Comparison of ENCODE assay signal across 8 cellular contexts in the genomic region with DNA sequence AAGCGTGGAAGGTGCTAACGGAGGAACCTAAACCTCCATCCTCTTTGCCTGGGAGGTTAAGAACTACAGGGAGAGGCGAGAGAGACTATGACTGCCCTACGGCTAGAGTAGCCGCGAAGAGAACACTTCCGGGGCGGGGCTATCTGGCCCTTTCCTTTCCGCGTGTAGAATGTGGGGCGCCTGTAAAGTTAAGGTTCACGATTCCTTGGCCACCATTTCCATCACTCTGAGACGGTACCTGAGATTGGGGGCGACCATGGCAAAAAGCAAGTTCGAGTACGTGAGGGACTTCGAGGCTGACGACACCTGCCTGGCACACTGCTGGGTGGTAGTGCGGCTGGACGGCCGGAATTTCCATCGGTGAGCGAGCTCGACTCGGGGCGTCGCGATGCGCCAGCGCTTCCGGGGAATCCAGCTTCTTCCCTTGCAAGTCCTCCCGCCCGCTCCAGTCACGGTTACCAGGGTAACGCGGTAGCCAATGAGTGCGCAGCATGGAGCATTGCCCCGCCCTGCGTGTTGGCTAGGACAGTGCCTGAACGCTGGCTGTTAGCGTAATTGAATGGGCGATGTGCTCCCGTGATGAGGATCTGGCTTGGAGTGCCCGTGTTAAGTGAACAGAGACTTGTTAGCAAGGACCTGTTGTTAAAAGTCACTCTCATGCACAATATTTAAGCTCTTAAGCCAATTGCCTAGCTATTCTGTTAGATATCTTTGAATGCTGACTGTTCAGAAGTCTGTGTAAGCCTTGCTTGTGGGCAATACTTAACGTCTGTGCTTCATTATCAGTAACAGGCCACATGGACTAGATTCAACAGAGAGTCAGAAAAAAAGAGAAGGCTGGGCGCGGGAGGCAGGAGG.
A peak's percentile ranks its signal among the peaks of the same experiment; 100 is the strongest.
DNase-seq lines count a peak whose midpoint lies in the region; ATAC-seq and TF ChIP-seq lines count a peak whose summit lies in the region.

A gene (plus strand): TSS at position 149 of the 858 bp plus-strand sequence. CDS start 21 bp downstream, at position 170.

- ATAC-seq in GM19035 (IDR thresholded peaks at IDR 0.05; ENCODE audit: unreplicated experiment) (peak; percentile 93), HG03354 (IDR thresholded peaks at IDR 0.05; ENCODE audit: poor library complexity, severe bottlenecking, unreplicated experiment) (peak; percentile 96)
- ATAC-seq in activated CD4-positive, CD25-positive, alpha-beta regulatory T cell treated with anti-CD3 and anti-CD28 coated beads, Interleukin-2, amount 50 U/mL, for 24 hours: peak; percentile 96

- DNase-seq in AG09319 (ENCODE audit: extremely low read depth, low read depth): peak; percentile 93
- peak; percentile 89 for DNase-seq in NCI-H446 treated with DMSO at 0.1 percent for 48 hours (lab: John Stamatoyannopoulos, UW)
- peak; percentile 99 for DNase-seq in cerebellar cortex (ENCODE audit: low spot score)
- DNase-seq in islet precursor cell: peak; percentile 100
- peak; percentile 98 to 100 (median 99) for DNase-seq in stimulated activated CD4-positive, alpha-beta T cell treated with anti-CD3 and anti-CD28 coated beads, Interleukin-12 subunit alpha, Interleukin-12 subunit beta, amount 100 ng/mL, for 48 hours (ENCODE audit: low read depth in 2 of 3, low spot score in 1 of 3)

- no peak for TF ChIP-seq CTCF in AG09319 (IDR thresholded peaks at IDR 0.05; ENCODE audit: low read depth, low read length)

Comparison
In these comparisons a context has a peak if more than half of its experiments do, and no peak if none do; other contexts are left out.
1. Peak in every context shown above with its lines: DNase-seq and ATAC-seq.